ENCODE assay signal across 1 cellular context in the genomic region with DNA sequence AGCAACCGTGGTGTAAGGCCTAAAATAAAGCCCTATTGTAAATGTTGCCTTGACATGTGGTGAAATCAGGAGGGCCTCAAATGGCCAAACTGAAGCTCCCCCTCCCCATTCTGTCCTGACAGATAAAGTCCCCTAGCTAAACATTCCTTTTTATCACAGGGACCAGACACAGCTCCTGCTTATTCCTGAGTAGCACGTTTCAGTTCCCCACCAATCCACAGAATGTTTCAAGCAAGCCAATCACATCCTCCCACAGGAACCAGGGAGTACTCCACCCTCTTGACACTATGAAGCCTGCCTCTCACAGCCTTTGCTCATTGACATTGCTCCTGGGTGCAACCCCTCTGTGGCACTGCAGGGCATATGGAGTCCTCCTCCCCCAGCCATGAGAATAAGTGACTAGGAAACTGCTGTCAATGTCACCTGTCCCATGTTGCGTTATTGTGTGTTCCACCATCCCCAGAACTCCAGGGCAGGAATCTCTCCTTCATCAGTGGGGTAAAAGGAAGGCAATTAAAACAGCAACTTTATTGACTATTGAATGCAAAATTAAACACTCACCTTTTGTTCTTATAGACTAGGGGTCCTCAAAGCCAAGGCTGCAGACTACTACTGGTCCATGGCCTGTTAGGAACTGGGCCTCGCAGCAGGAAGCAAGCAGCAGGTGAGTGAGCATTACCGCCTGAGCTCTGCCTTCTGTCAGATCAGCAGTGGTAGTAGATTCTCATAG.
TF ChIP-seq lines count a peak whose summit lies in the region.

No MANE protein-coding gene starts in this region.

TF ChIP-seq in K562, 482 proteins besides CTCF, POLR2A, EP300 and RAD21 (continued from another document):
- TF ChIP-seq, protein P1, sequence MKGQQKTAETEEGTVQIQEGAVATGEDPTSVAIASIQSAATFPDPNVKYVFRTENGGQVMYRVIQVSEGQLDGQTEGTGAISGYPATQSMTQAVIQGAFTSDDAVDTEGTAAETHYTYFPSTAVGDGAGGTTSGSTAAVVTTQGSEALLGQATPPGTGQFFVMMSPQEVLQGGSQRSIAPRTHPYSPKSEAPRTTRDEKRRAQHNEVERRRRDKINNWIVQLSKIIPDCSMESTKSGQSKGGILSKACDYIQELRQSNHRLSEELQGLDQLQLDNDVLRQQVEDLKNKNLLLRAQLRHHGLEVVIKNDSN (CRISPR knock-in tag; IDR thresholded peaks at IDR 0.05): no peak
- TF ChIP-seq ZNF253 (CRISPR knock-in tag; conservative IDR thresholded peaks at IDR 0.05): no peak
- TF ChIP-seq, protein P2, sequence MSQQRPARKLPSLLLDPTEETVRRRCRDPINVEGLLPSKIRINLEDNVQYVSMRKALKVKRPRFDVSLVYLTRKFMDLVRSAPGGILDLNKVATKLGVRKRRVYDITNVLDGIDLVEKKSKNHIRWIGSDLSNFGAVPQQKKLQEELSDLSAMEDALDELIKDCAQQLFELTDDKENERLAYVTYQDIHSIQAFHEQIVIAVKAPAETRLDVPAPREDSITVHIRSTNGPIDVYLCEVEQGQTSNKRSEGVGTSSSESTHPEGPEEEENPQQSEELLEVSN (IDR thresholded peaks at IDR 0.05; ENCODE audit: borderline replicate concordance in 1 of 2, extremely low read depth in 1 of 2, insufficient read depth in 1 of 2, insufficient read length in 1 of 2, low read depth in 1 of 2, low read length in 1 of 2, poor library complexity in 1 of 2, severe bottlenecking in 1 of 2): peak; percentile 31 to 40
- TF ChIP-seq ZNF717 (CRISPR knock-in tag; IDR thresholded peaks at IDR 0.05): no peak
- TF ChIP-seq, protein P3, sequence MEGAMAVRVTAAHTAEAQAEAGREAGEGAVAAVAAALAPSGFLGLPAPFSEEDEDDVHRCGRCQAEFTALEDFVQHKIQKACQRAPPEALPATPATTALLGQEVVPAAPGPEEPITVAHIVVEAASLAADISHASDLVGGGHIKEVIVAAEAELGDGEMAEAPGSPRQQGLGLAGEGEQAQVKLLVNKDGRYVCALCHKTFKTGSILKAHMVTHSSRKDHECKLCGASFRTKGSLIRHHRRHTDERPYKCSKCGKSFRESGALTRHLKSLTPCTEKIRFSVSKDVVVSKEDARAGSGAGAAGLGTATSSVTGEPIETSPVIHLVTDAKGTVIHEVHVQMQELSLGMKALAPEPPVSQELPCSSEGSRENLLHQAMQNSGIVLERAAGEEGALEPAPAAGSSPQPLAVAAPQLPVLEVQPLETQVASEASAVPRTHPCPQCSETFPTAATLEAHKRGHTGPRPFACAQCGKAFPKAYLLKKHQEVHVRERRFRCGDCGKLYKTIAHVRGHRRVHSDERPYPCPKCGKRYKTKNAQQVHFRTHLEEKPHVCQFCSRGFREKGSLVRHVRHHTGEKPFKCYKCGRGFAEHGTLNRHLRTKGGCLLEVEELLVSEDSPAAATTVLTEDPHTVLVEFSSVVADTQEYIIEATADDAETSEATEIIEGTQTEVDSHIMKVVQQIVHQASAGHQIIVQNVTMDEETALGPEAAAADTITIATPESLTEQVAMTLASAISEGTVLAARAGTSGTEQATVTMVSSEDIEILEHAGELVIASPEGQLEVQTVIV (CRISPR knock-in tag; IDR thresholded peaks at IDR 0.05; ENCODE audit: borderline replicate concordance): no peak
- TF ChIP-seq, protein P4, sequence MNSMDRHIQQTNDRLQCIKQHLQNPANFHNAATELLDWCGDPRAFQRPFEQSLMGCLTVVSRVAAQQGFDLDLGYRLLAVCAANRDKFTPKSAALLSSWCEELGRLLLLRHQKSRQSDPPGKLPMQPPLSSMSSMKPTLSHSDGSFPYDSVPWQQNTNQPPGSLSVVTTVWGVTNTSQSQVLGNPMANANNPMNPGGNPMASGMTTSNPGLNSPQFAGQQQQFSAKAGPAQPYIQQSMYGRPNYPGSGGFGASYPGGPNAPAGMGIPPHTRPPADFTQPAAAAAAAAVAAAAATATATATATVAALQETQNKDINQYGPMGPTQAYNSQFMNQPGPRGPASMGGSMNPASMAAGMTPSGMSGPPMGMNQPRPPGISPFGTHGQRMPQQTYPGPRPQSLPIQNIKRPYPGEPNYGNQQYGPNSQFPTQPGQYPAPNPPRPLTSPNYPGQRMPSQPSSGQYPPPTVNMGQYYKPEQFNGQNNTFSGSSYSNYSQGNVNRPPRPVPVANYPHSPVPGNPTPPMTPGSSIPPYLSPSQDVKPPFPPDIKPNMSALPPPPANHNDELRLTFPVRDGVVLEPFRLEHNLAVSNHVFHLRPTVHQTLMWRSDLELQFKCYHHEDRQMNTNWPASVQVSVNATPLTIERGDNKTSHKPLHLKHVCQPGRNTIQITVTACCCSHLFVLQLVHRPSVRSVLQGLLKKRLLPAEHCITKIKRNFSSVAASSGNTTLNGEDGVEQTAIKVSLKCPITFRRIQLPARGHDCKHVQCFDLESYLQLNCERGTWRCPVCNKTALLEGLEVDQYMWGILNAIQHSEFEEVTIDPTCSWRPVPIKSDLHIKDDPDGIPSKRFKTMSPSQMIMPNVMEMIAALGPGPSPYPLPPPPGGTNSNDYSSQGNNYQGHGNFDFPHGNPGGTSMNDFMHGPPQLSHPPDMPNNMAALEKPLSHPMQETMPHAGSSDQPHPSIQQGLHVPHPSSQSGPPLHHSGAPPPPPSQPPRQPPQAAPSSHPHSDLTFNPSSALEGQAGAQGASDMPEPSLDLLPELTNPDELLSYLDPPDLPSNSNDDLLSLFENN (IDR thresholded peaks at IDR 0.05; ENCODE audit: low read depth in 2 of 2, low read length in 2 of 2): peak in 1 of 2 experiments; percentile 77; a peak in 1 of 4 replicates
- TF ChIP-seq ZFPM2 (CRISPR knock-in tag; IDR thresholded peaks at IDR 0.05): no peak
- TF ChIP-seq ZNF444 (CRISPR knock-in tag; IDR thresholded peaks at IDR 0.05): no peak
- TF ChIP-seq, protein P5, sequence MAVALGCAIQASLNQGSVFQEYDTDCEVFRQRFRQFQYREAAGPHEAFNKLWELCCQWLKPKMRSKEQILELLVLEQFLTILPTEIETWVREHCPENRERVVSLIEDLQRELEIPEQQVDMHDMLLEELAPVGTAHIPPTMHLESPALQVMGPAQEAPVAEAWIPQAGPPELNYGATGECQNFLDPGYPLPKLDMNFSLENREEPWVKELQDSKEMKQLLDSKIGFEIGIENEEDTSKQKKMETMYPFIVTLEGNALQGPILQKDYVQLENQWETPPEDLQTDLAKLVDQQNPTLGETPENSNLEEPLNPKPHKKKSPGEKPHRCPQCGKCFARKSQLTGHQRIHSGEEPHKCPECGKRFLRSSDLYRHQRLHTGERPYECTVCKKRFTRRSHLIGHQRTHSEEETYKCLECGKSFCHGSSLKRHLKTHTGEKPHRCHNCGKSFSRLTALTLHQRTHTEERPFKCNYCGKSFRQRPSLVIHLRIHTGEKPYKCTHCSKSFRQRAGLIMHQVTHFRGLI (CRISPR knock-in tag; IDR thresholded peaks at IDR 0.05): no peak
- TF ChIP-seq JUN (IDR thresholded peaks at IDR 0.05; ENCODE audit: borderline replicate concordance, low read depth, low read length): 0 out of 2 replicates have a peak, but pooled peaks have one; percentile 22
- no peak for TF ChIP-seq JUN (CRISPR knock-in tag; IDR thresholded peaks at IDR 0.05; ENCODE audit: borderline replicate concordance)
- peak; percentile 91; the same call in 1 of the 2 replicates for TF ChIP-seq POLR2AphosphoS5 (IDR thresholded peaks at IDR 0.05; ENCODE audit: control insufficient read depth, insufficient read depth, low read depth, low read length)
- peak; percentile 90 for TF ChIP-seq LEF1 (IDR thresholded peaks at IDR 0.05)
- no peak for TF ChIP-seq ZNF212 (CRISPR knock-in tag; IDR thresholded peaks at IDR 0.05)
- TF ChIP-seq MYC (IDR thresholded peaks at IDR 0.05; ENCODE audit: low read depth, low read length): peak; percentile 69; the same call in 1 of the 2 replicates
- TF ChIP-seq MYC (CRISPR knock-in tag; IDR thresholded peaks at IDR 0.05; ENCODE audit: borderline replicate concordance, low read depth): no peak
- no peak for TF ChIP-seq DDX20 (tag; IDR thresholded peaks at IDR 0.05; ENCODE audit: low read depth)
- TF ChIP-seq ZNF263 (CRISPR knock-in tag; IDR thresholded peaks at IDR 0.05; ENCODE audit: borderline replicate concordance): no peak
- no peak for TF ChIP-seq BACH1 (tag; IDR thresholded peaks at IDR 0.05)
- peak; percentile 63; the same call in 1 of the 2 replicates for TF ChIP-seq DMBX1 (CRISPR knock-in tag; IDR thresholded peaks at IDR 0.05; ENCODE audit: borderline replicate concordance)
- no peak for TF ChIP-seq NFXL1 (CRISPR knock-in tag; IDR thresholded peaks at IDR 0.05)
- no peak for TF ChIP-seq ZNF282 (CRISPR knock-in tag; IDR thresholded peaks at IDR 0.05)
- peak; percentile 54; the same call in 1 of the 2 replicates for TF ChIP-seq CTBP1 (IDR thresholded peaks at IDR 0.05; ENCODE audit: borderline replicate concordance)
- TF ChIP-seq, protein P6, sequence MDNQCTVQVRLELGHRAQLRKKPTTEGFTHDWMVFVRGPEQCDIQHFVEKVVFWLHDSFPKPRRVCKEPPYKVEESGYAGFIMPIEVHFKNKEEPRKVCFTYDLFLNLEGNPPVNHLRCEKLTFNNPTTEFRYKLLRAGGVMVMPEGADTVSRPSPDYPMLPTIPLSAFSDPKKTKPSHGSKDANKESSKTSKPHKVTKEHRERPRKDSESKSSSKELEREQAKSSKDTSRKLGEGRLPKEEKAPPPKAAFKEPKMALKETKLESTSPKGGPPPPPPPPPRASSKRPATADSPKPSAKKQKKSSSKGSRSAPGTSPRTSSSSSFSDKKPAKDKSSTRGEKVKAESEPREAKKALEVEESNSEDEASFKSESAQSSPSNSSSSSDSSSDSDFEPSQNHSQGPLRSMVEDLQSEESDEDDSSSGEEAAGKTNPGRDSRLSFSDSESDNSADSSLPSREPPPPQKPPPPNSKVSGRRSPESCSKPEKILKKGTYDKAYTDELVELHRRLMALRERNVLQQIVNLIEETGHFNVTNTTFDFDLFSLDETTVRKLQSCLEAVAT (IDR thresholded peaks at IDR 0.05): no peak
- TF ChIP-seq NCOR1 (IDR thresholded peaks at IDR 0.05): peak; percentile 92
- peak; percentile 45 for TF ChIP-seq CXXC5 (CRISPR knock-in tag; IDR thresholded peaks at IDR 0.05)
- TF ChIP-seq NONO (IDR thresholded peaks at IDR 0.05; ENCODE audit: low read depth in 2 of 2, low read length in 1 of 2): 0 out of 4 replicates have a peak, but pooled peaks of 1 of the 2 experiments have one; percentile 16
- TF ChIP-seq, protein P7, sequence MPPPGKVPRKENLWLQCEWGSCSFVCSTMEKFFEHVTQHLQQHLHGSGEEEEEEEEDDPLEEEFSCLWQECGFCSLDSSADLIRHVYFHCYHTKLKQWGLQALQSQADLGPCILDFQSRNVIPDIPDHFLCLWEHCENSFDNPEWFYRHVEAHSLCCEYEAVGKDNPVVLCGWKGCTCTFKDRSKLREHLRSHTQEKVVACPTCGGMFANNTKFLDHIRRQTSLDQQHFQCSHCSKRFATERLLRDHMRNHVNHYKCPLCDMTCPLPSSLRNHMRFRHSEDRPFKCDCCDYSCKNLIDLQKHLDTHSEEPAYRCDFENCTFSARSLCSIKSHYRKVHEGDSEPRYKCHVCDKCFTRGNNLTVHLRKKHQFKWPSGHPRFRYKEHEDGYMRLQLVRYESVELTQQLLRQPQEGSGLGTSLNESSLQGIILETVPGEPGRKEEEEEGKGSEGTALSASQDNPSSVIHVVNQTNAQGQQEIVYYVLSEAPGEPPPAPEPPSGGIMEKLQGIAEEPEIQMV (tag; conservative IDR thresholded peaks at IDR 0.05; ENCODE audit: low read depth): no peak
- peak; percentile 35; the same call in 1 of the 2 replicates for TF ChIP-seq MTA1 (IDR thresholded peaks at IDR 0.05; ENCODE audit: borderline replicate concordance)
- TF ChIP-seq ZKSCAN8 (CRISPR knock-in tag; IDR thresholded peaks at IDR 0.05): no peak
- TF ChIP-seq ZNF583 (CRISPR knock-in tag; IDR thresholded peaks at IDR 0.05): no peak
- TF ChIP-seq COPS2 (conservative IDR thresholded peaks at IDR 0.05): no peak
- TF ChIP-seq, protein P8, sequence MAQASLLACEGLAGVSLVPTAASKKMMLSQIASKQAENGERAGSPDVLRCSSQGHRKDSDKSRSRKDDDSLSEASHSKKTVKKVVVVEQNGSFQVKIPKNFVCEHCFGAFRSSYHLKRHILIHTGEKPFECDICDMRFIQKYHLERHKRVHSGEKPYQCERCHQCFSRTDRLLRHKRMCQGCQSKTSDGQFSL (CRISPR knock-in tag; IDR thresholded peaks at IDR 0.05): no peak
- TF ChIP-seq, protein P8 (tag; IDR thresholded peaks at IDR 0.05): peak in 1 of 2 experiments; percentile 25; a peak in 1 of 4 replicates
- TF ChIP-seq EGR1 (conservative IDR thresholded peaks at IDR 0.05): no peak
